8 cellular contexts compared by ENCODE assay signal in the genomic region with DNA sequence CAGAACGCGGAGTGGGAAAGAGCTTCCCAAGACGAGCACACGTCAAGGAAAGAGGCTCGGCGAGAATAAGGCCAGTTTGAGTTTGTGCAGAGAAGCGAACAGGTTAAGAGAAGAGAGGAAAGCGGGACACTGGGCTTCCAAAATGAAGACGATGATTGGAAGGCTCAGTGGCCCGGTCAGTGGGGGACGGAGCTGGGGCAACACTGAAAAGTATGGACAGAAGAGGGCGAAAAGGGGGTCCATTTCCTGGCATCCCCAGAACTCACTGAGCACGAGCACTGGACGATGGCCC. TPM values are rescaled to one million over a fixed set of nuclear protein-coding genes. Genes with fewer than 3 reads are reported as not detected.
DNase-seq lines count a peak whose midpoint lies in the region; ATAC-seq and TF ChIP-seq lines count a peak whose summit lies in the region.

No MANE protein-coding gene starts in this region.

- no peak overlapping the region for H2AFZ ChIP-seq in OCI-LY3 (ENCODE audit: low read depth, low read length)

- H3K27ac ChIP-seq in OCI-LY3 (ENCODE audit: low read length), result peak overlapping the region; percentile 56
- H3K27ac ChIP-seq in effector memory CD4-positive, alpha-beta T cell (ENCODE audit: insufficient read depth, low read length, poor library complexity, severe bottlenecking), result peak overlapping the region; percentile 68

- H3K36me3 ChIP-seq in OCI-LY3 (replicated peaks; ENCODE audit: low read depth, low read length), result peaks cover 35% of the 10 kb centered on the region
- peaks cover 31% of the 10 kb centered on the region for H3K36me3 ChIP-seq in effector memory CD4-positive, alpha-beta T cell (ENCODE audit: control insufficient read depth, insufficient read depth, low read length)

- peaks cover 30% of the 10 kb centered on the region for H3K4me1 Mint-ChIP-seq in nephron progenitor cell

- peaks cover 32% of the 10 kb centered on the region for H3K36me3 Mint-ChIP-seq in nephron progenitor cell (ENCODE audit: low read depth)

- no peaks in the 10 kb centered on the region for H3K27me3 Mint-ChIP-seq in nephron progenitor cell (ENCODE audit: low read depth, poor library complexity)

- no peak for DNase-seq in effector memory CD4-positive, alpha-beta T cell
- no peak for DNase-seq in nephron progenitor cell
- no peak for DNase-seq in activated CD4-positive, CD25-positive, alpha-beta regulatory T cell (lab: John Stamatoyannopoulos, UW)
- no peak for DNase-seq in NCI-H1436 (lab: John Stamatoyannopoulos, UW)
- no peak for DNase-seq in mucosa of gallbladder (ENCODE audit: low spot score)

- ATAC-seq in GM18505 (IDR thresholded peaks at IDR 0.05; ENCODE audit: unreplicated experiment) (peak; percentile 1), HG03108 (IDR thresholded peaks at IDR 0.05; ENCODE audit: unreplicated experiment) (no peak)

- peaks cover 19% of the 10 kb centered on the region; the same call in 1 of the 2 replicates for H4K20me1 ChIP-seq in OCI-LY3 (ENCODE audit: insufficient read depth, low read length)

- H3K27ac Mint-ChIP-seq in nephron progenitor cell, result peak overlapping the region; percentile 96

- peaks cover 54% of the 10 kb centered on the region for H3K79me2 ChIP-seq in OCI-LY3 (ENCODE audit: low read length)

- H3K9me3 Mint-ChIP-seq in nephron progenitor cell, result no peaks in the 10 kb centered on the region

- H3K4me2 ChIP-seq in OCI-LY3 (ENCODE audit: low read length), result peak overlapping the region; percentile 70

- peak overlapping the region; percentile 84 for H3K4me3 ChIP-seq in OCI-LY3 (ENCODE audit: low read length)
- peak overlapping the region; percentile 78 for H3K4me3 ChIP-seq in effector memory CD4-positive, alpha-beta T cell (ENCODE audit: insufficient read depth, low read depth, low read length, poor library complexity, severe bottlenecking)

- peaks cover 13% of the 10 kb centered on the region for H3K4me1 ChIP-seq in OCI-LY3 (ENCODE audit: low read length)
- peaks cover 17% of the 10 kb centered on the region for H3K4me1 ChIP-seq in effector memory CD4-positive, alpha-beta T cell (ENCODE audit: control insufficient read depth, insufficient read depth, low read length, poor library complexity, severe bottlenecking)

- TF ChIP-seq CTCF in OCI-LY3 (IDR thresholded peaks at IDR 0.05; ENCODE audit: low read depth, low read length) (no peak), nephron progenitor cell (IDR thresholded peaks at IDR 0.05) (no peak)

- H3K9me3 ChIP-seq in OCI-LY3 (ENCODE audit: insufficient read depth, low read length), result no peaks in the 10 kb centered on the region
- H3K9me3 ChIP-seq in effector memory CD4-positive, alpha-beta T cell (ENCODE audit: control insufficient read depth, low read length), result no peaks in the 10 kb centered on the region

- TF ChIP-seq POLR2A in GM18505 (IDR thresholded peaks at IDR 0.05; ENCODE audit: borderline replicate concordance, extremely low read depth, insufficient read depth, insufficient read length), result no peak

- H3K27me3 ChIP-seq in OCI-LY3 (ENCODE audit: low read depth, low read length), result no peaks in the 10 kb centered on the region
- H3K27me3 ChIP-seq in effector memory CD4-positive, alpha-beta T cell (replicated peaks; ENCODE audit: control insufficient read depth, insufficient read depth, low read length, poor library complexity, severe bottlenecking), result no peaks in the 10 kb centered on the region

- peak overlapping the region; percentile 100 for H3K4me3 Mint-ChIP-seq in nephron progenitor cell

- peak overlapping the region; percentile 81 for H3K9ac ChIP-seq in OCI-LY3 (ENCODE audit: low read length)

RNA-seq across cellular contexts. Expression of a gene that starts 0.3 kb away (rescaled TPM):
- 202 TPM for total RNA-seq in mucosa of gallbladder

RNA-seq across cellular contexts. Expression of a gene that starts 0.5 kb away (rescaled TPM):
- total RNA-seq in mucosa of gallbladder, result not detected

RNA-seq across cellular contexts. Expression of a gene that starts 31.2 kb away (rescaled TPM):
- 0.29 TPM for total RNA-seq in mucosa of gallbladder

RNA-seq across cellular contexts. Expression of a gene that starts 38.7 kb away (rescaled TPM):
- total RNA-seq in mucosa of gallbladder, result not detected

RNA-seq across cellular contexts. Expression of a gene that starts 42.4 kb away (rescaled TPM):
- 67.1 TPM for total RNA-seq in mucosa of gallbladder
